In the genomic region with DNA sequence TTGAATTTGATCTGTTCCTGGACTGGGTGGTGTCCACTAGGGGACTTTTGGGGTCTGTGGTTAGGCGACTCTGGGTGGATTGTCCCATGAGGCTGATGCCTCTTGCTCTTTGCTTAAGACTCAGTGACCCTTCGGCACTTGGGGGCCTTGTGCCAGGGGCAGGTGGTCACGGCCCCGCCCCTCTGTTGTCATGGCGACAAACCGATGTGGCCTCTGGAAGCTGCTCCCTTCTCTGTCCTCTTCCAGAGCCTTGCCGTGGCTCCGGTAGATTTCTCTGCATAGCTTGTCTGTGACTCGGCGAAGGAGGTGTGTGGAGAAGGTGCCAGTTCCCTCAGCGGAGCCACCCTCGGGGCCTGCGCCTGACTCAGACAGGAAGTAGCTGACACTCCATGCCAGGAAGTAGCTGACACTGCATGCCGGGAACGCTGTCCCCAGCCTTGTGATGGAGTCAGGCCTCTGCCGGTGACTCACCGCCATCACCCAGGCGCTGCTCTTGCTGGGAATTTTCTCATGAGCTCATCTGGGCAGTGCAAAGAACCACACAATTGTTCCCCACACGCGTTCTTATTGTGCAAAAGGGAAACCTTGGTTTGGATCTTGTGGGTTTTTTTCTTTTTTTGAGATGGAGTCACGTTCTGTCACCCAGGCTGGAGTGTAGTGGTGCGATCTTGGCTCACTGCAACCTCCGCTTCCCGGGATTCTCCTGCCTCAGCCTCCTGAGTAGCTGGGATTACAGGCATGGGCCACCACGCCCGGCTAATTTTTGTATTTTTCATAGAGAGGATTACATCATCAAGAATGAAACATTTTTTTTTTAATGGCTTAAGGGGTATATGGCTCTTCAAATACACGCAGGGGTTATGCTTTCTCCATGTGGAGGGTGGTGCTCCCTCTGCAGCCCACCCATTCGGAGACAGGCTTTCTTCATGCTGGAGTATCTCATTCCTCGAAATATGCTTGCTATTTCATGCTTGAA, we compare ENCODE assay signal across 8 cellular contexts.
DNase-seq lines count a peak whose midpoint lies in the region; TF ChIP-seq lines count a peak whose summit lies in the region.

No MANE protein-coding gene starts in this region.

- no peak for TF ChIP-seq CTCF in AG04449 (IDR thresholded peaks at IDR 0.05; ENCODE audit: insufficient read depth, low read length, missing control alignments)
- TF ChIP-seq CTCF in WI38 (IDR thresholded peaks at IDR 0.05; ENCODE audit: low read depth, low read length) = 0 out of 2 replicates have a peak, but pooled peaks have one; percentile 8
- peak; percentile 50 for TF ChIP-seq CTCF in brain microvascular endothelial cell (IDR thresholded peaks at IDR 0.05; ENCODE audit: low read depth, low read length, missing control alignments)

- H3K27ac ChIP-seq in brain microvascular endothelial cell = peak overlapping the region; percentile 89

- H3K4me3 ChIP-seq in AG04449 (ENCODE audit: low read depth, low read length) (peak overlapping the region; percentile 40), WI38 (ENCODE audit: low read depth, low read length) (peak overlapping the region; percentile 45), brain microvascular endothelial cell (ENCODE audit: low read depth, low read length) (peak overlapping the region; percentile 52)

- CTCF ChIA-PET in AG04449 (lab: Yijun Ruan, JAX) = interaction anchor here (0.8 to 1.6 kb wide), 4 partner anchors 72 to 189 kb away, joined by 3 to 5 read pairs (median 4); a partner anchor contains a TSS

- H3K27me3 ChIP-seq in brain microvascular endothelial cell (replicated peaks) = no peaks in the 10 kb centered on the region

- peak; percentile 92 for DNase-seq in AG04449 (ENCODE audit: low read depth, low spot score)
- peak; percentile 42 for DNase-seq in GM19238 (ENCODE audit: insufficient read length, low spot score)
- peak; percentile 95 for DNase-seq in HK-2 (ENCODE audit: unreplicated experiment)
- DNase-seq in brain microvascular endothelial cell = peak; percentile 98
- DNase-seq in iris pigment epithelial cell (ENCODE audit: low read depth) = peak; percentile 98
- DNase-seq in stimulated activated CD4-positive, alpha-beta T cell treated with anti-CD3 and anti-CD28 coated beads, Interleukin-12 subunit alpha, Interleukin-12 subunit beta, amount 100 ng/mL, for 24 hours (ENCODE audit: low read depth in 2 of 2) = peak; percentile 81 to 89
- no peak for DNase-seq in NCI-H345 treated with DMSO at 0.1 percent for 48 hours (lab: John Stamatoyannopoulos, UW; ENCODE audit: unreplicated experiment)

- in situ Hi-C loops in brain microvascular endothelial cell (cut with HindIII; ENCODE audit: low pct_ligation_motif_present, low sequenced_read_pairs) = no loop called here

- POLR2A ChIA-PET in AG04449 (lab: Yijun Ruan, JAX) = interaction anchor here (0.7 to 1.3 kb wide), 5 partner anchors 12 to 73 kb away, joined by 3 to 13 read pairs (median 3); a partner anchor contains a TSS

- H3K36me3 ChIP-seq in brain microvascular endothelial cell (replicated peaks) = no peaks in the 10 kb centered on the region
